In the genomic region with DNA sequence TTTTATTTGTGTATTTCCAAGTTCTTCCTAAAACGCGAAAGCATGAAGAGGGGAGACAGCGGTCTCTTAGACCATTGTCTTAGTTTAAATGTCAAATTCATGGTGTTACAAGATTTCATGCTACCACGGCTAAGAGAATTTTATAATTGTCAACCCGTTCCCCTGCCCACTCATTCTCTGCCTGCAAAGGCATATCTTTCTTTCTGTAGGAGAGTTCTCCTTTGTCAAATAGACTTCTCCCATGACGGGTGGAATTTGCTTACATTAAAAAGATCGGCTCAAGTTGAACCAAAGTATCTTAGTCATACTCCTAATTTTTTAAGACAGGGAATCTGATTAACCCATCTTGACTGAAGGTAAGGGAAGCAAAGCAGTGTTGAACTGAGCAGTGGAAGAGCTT, we compare ENCODE assay signal across 24 cellular contexts.
"Had no signal": no experiment of that assay in that cellular context is flagged by ENCODE, and none has a peak within 500 bp of the region (broad histone marks: within the 10 kb centered on the region; RNA-seq: fewer than 3 reads in every experiment).

No MANE protein-coding gene starts in this region.

- H3K4me3 ChIP-seq: colonic mucosa, coronary artery, esophagus muscularis mucosa, esophagus squamous epithelium, gastrocnemius medialis, gastroesophageal sphincter, heart left ventricle, heart right ventricle had no signal

- H3K36me3 ChIP-seq: colonic mucosa, esophagus muscularis mucosa, esophagus squamous epithelium, gastrocnemius medialis, gastroesophageal sphincter, heart left ventricle, heart right ventricle had no signal

- H3K27me3 ChIP-seq: colonic mucosa, dorsolateral prefrontal cortex, esophagus muscularis mucosa, esophagus squamous epithelium, foreskin keratinocyte, gastrocnemius medialis, gastroesophageal sphincter, heart left ventricle had no signal

- H3K4me1 ChIP-seq: colonic mucosa, esophagus muscularis mucosa, esophagus squamous epithelium, foreskin keratinocyte, gastrocnemius medialis, gastroesophageal sphincter, heart left ventricle, heart right ventricle had no signal

- DNase-seq: colonic mucosa; cortex of kidney; dermis blood vessel endothelial cell; dorsolateral prefrontal cortex; effector CD4-positive, alpha-beta T cell; effector CD8-positive, alpha-beta T cell; effector memory CD4-positive, alpha-beta T cell; effector memory CD8-positive, alpha-beta T cell; erythroblast; esophagus squamous epithelium; foreskin fibroblast; foreskin keratinocyte; foreskin melanocyte; gastrocnemius medialis; glutamatergic neuron; heart left ventricle; heart right ventricle had no signal

- H3K27ac ChIP-seq: colonic mucosa, coronary artery, epithelial cell of prostate, esophagus muscularis mucosa, esophagus squamous epithelium, foreskin keratinocyte, gastrocnemius medialis, gastroesophageal sphincter, heart left ventricle, heart right ventricle had no signal

- H3K4me3 Mint-ChIP-seq: dendritic cell treated with granulocyte-macrophage colony-stimulating factor and Interleukin-4, amounts not matched to agents 40 ng/mL and 50 ng/mL, for 4 days; effector memory CD8-positive, alpha-beta T cell; endodermal cell had no signal

- H3K4me1 Mint-ChIP-seq: endodermal cell had no signal

- H3K27me3 Mint-ChIP-seq: dendritic cell treated with granulocyte-macrophage colony-stimulating factor and Interleukin-4, amounts not matched to agents 40 ng/mL and 50 ng/mL, for 4 days; effector memory CD8-positive, alpha-beta T cell had no signal

- ATAC-seq: effector memory CD8-positive, alpha-beta T cell; esophagus mucosa; foreskin keratinocyte; gastrocnemius medialis; gastroesophageal sphincter; heart left ventricle; heart right ventricle had no signal

- H3K9me3 Mint-ChIP-seq: dendritic cell treated with granulocyte-macrophage colony-stimulating factor and Interleukin-4, amounts not matched to agents 40 ng/mL and 50 ng/mL, for 4 days; endodermal cell had no signal

- H3K27ac Mint-ChIP-seq: dendritic cell treated with granulocyte-macrophage colony-stimulating factor and Interleukin-4, amounts not matched to agents 40 ng/mL and 50 ng/mL, for 4 days; effector memory CD8-positive, alpha-beta T cell; endodermal cell had no signal
